ENCODE assay signal across 20 cellular contexts in genomic region chr17:30605027-30605426, GRCh38.
DNase-seq lines count a peak whose midpoint lies in the region; ATAC-seq and TF ChIP-seq lines count a peak whose summit lies in the region.
"Had no signal": no experiment of that assay in that cellular context is flagged by ENCODE, and none has a peak within 500 bp of the region (broad histone marks: within the 10 kb centered on the region; RNA-seq: fewer than 3 reads in every experiment).

No MANE protein-coding gene starts in this region.

- TF ChIP-seq CTCF in GM23338 (conservative IDR thresholded peaks at IDR 0.05; ENCODE audit: low read depth in 2 of 2) (no peak), neural crest cell (conservative IDR thresholded peaks at IDR 0.05) (no peak), nephron progenitor cell (IDR thresholded peaks at IDR 0.05) (no peak)

- peaks cover 7% of the 10 kb centered on the region; the same call in 1 of the 2 replicates for H4K20me1 ChIP-seq in GM23338 (replicated peaks; ENCODE audit: insufficient read depth)

- H3K4me3 Mint-ChIP-seq in GM23338 = peak overlapping the region; percentile 10; the same call in 1 of the 3 replicates
- no peak overlapping the region for H3K4me3 Mint-ChIP-seq in dendritic cell treated with granulocyte-macrophage colony-stimulating factor and Interleukin-4, amounts not matched to agents 40 ng/mL and 50 ng/mL, for 4 days
- peak overlapping the region; percentile 54 for H3K4me3 Mint-ChIP-seq in neural crest cell
- no peak overlapping the region for H3K4me3 Mint-ChIP-seq in nephron progenitor cell

- peaks cover 5% of the 10 kb centered on the region for H3K27me3 Mint-ChIP-seq in GM23338 (ENCODE audit: insufficient read depth, low read depth, poor library complexity)
- no peaks in the 10 kb centered on the region for H3K27me3 Mint-ChIP-seq in dendritic cell treated with granulocyte-macrophage colony-stimulating factor and Interleukin-4, amounts not matched to agents 40 ng/mL and 50 ng/mL, for 4 days
- no peaks in the 10 kb centered on the region for H3K27me3 Mint-ChIP-seq in neural crest cell (ENCODE audit: low read depth)
- no peaks in the 10 kb centered on the region for H3K27me3 Mint-ChIP-seq in nephron progenitor cell (ENCODE audit: low read depth, poor library complexity)
- H3K27me3 Mint-ChIP-seq: CD4-positive, alpha-beta T cell had no signal

- H3K79me2 ChIP-seq in GM23338 (replicated peaks; ENCODE audit: insufficient read depth) = peaks cover 73% of the 10 kb centered on the region

- peaks cover under 1% of the 10 kb centered on the region; the same call in 1 of the 2 replicates for H3F3A ChIP-seq in GM23338 (replicated peaks; ENCODE audit: low read depth)

- no peak overlapping the region for H3K4me3 ChIP-seq in GM23338
- H3K4me3 ChIP-seq: A549, PC-9 had no signal

- H3K4me1 ChIP-seq in GM23338 (ENCODE audit: insufficient read depth) = peaks cover 27% of the 10 kb centered on the region

- no peaks in the 10 kb centered on the region for H3K27me3 ChIP-seq in GM23338 (ENCODE audit: insufficient read depth)

- ATAC-seq in GM23338 = no peak
- no peak for ATAC-seq in GM21381 (IDR thresholded peaks at IDR 0.05; ENCODE audit: unreplicated experiment)
- ATAC-seq: A549 had no signal

- H3K4me1 Mint-ChIP-seq in GM23338 (peaks cover 25% of the 10 kb centered on the region), neural crest cell (peaks cover 23% of the 10 kb centered on the region), nephron progenitor cell (peaks cover 28% of the 10 kb centered on the region)
- peaks cover 11% of the 10 kb centered on the region for H3K4me1 Mint-ChIP-seq in dendritic cell treated with granulocyte-macrophage colony-stimulating factor and Interleukin-4, amounts not matched to agents 40 ng/mL and 50 ng/mL, for 4 days (ENCODE audit: low read depth)

- peak overlapping the region; percentile 7 for H3K4me2 ChIP-seq in GM23338
- H3K4me2 ChIP-seq: A549, PC-9 had no signal

- H3K36me3 Mint-ChIP-seq in GM23338 (ENCODE audit: low read depth) (no peaks in the 10 kb centered on the region), neural crest cell (ENCODE audit: low read depth) (no peaks in the 10 kb centered on the region), nephron progenitor cell (ENCODE audit: low read depth) (peaks cover 4% of the 10 kb centered on the region)
- peaks cover 13% of the 10 kb centered on the region for H3K36me3 Mint-ChIP-seq in dendritic cell treated with granulocyte-macrophage colony-stimulating factor and Interleukin-4, amounts not matched to agents 40 ng/mL and 50 ng/mL, for 4 days (ENCODE audit: low read depth)

- H3K9me3 Mint-ChIP-seq in GM23338 (no peaks in the 10 kb centered on the region), neural crest cell (no peaks in the 10 kb centered on the region), nephron progenitor cell (no peaks in the 10 kb centered on the region)
- no peaks in the 10 kb centered on the region for H3K9me3 Mint-ChIP-seq in dendritic cell treated with granulocyte-macrophage colony-stimulating factor and Interleukin-4, amounts not matched to agents 40 ng/mL and 50 ng/mL, for 4 days
- H3K9me3 Mint-ChIP-seq: CD4-positive, alpha-beta T cell had no signal

- H3K27ac Mint-ChIP-seq in GM23338 (no peak overlapping the region), neural crest cell (ENCODE audit: unreplicated experiment) (no peak overlapping the region), nephron progenitor cell (no peak overlapping the region)
- peak overlapping the region; percentile 25 for H3K27ac Mint-ChIP-seq in dendritic cell treated with granulocyte-macrophage colony-stimulating factor and Interleukin-4, amounts not matched to agents 40 ng/mL and 50 ng/mL, for 4 days
- H3K27ac Mint-ChIP-seq: CD4-positive, alpha-beta T cell had no signal

- no peaks in the 10 kb centered on the region for H3K36me3 ChIP-seq in GM23338 (ENCODE audit: insufficient read depth)

- no peak overlapping the region for H3K27ac ChIP-seq in GM23338 (ENCODE audit: low read depth)
- H3K27ac ChIP-seq: A549, PC-9 had no signal

- no peak overlapping the region for H2AFZ ChIP-seq in GM23338
- H2AFZ ChIP-seq: PC-9 had no signal

- DNase-seq in AML-193 (lab: John Stamatoyannopoulos, UW) (peak; percentile 17 to 29), GM23338 (ENCODE audit: low spot score) (peak; percentile 21), neural crest cell (ENCODE audit: low read depth, low spot score) (no peak), nephron progenitor cell (no peak), kidney glomerular epithelial cell (lab: John Stamatoyannopoulos, UW) (no peak)
- DNase-seq: CD4-positive, alpha-beta T cell; COR-L47; DMS79; HCEC 1CT; NCI-H1105; NCI-H146; NCI-H2029; NCI-H2227 treated with DMSO at 0.1 percent for 48 hours; NCI-H510A; PC-9; RPMI8226; SHP77 had no signal

- intact Hi-C loops in dendritic cell treated with granulocyte-macrophage colony-stimulating factor and Interleukin-4, amounts not matched to agents 40 ng/mL and 50 ng/mL, for 4 days (cut with micrococcal nuclease) = no loop called here

- no peaks in the 10 kb centered on the region for H3K9me2 ChIP-seq in GM23338 (ENCODE audit: insufficient read depth)

TF ChIP-seq in GM23338, 12 proteins besides CTCF, POLR2A, EP300 and RAD21 (continues in another document):
- TF ChIP-seq EZH2phosphoT487 (IDR thresholded peaks at IDR 0.05; ENCODE audit: unreplicated experiment) (no peak), ZNF462 (CRISPR knock-in tag; IDR thresholded peaks at IDR 0.05) (peak; percentile 75)

Comparison
In these comparisons a context has a peak if more than half of its experiments do, and no peak if none do; other contexts are left out.
1. DNase-seq: peak in AML-193 (2 of 2) and GM23338 (single experiment); none in neural crest cell (single experiment), nephron progenitor cell (single experiment) and kidney glomerular epithelial cell (single experiment).
2. H3K4me3 Mint-ChIP-seq: peak in GM23338 (single experiment) and neural crest cell (single experiment); none in dendritic cell treated with granulocyte-macrophage colony-stimulating factor and Interleukin-4, amounts not matched to agents 40 ng/mL and 50 ng/mL, for 4 days (single experiment) and nephron progenitor cell (single experiment).